Comparison of ENCODE assay signal across 25 cellular contexts in the genomic region with DNA sequence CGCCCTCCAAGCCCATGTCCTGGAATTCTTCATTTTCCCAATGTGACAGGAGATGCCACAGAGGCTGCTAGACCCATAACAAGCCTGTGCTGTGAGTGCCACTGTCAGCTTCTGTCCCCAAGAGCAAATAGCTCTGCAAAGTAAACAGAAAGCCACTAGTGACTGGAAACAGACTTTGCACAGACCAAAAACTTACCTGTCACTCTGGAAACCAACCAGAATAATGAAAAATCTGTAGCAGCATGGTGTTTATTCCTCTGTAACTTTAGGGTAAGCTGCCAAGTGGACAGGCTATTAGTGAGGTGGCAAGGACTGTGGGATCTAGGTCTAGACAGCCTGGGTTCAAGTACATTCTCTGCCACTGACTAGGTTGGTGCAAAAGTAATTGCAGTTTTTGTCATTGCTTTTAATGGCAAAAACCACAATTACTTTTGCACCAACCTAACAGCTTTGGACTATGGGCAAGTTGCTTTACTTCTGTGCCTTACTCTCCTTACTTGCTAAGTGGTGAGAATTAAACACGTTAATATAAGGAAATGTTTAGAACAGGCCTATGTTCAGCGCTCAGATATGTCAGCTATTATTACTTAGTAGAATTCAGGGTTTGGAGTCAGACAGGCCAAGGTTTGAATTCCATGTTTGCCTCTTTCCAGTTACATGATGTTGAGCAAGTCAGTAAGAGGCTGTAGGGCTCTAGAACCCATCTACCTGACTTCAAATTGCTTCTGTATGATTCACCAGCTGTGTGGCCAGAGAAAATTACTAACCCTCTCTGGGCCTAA. TPM values are rescaled to one million over a fixed set of nuclear protein-coding genes. Genes with fewer than 3 reads are reported as not detected.
"Had no signal": no experiment of that assay in that cellular context is flagged by ENCODE, and none has a peak within 500 bp of the region (broad histone marks: within the 10 kb centered on the region; RNA-seq: fewer than 3 reads in every experiment).

A gene (minus strand): TSS at position 100 of the 782 bp plus-strand sequence. CDS start 67 bp downstream, at position 33.

- H3K4me3 ChIP-seq: heart right ventricle, left ventricle myocardium inferior, sigmoid colon, upper lobe of right lung had no signal

- H3K4me1 ChIP-seq: heart right ventricle, left ventricle myocardium inferior, sigmoid colon, upper lobe of right lung had no signal

- H3K36me3 ChIP-seq: heart right ventricle, left ventricle myocardium inferior, sigmoid colon, upper lobe of right lung had no signal

- H3K27ac ChIP-seq: heart right ventricle, left ventricle myocardium inferior, sigmoid colon, upper lobe of right lung had no signal

- DNase-seq: activated CD4-positive, alpha-beta T cell treated with anti-CD3 and anti-CD28 coated beads for 36 hours; activated CD4-positive, alpha-beta T cell treated with anti-CD3 and anti-CD28 coated beads, Interleukin-2, amount 50 U/mL, for 48 hours; activated CD8-positive, alpha-beta memory T cell treated with anti-CD3 and anti-CD28 coated beads, Interleukin-2, amount 50 U/mL, for 48 hours; activated naive CD4-positive, alpha-beta T cell treated with anti-CD3 and anti-CD28 coated beads for 36 hours; activated naive CD8-positive, alpha-beta T cell treated with anti-CD3 and anti-CD28 coated beads, Interleukin-2, amount 10 ng/mL, durations not matched to agents 7 days and 5 days; activated T-cell treated with anti-CD3 and anti-CD28 coated beads, Interleukin-2, amount 50 U/mL, for 4 hours; amniotic stem cell; heart right ventricle; left ventricle myocardium inferior; midbrain; occipital lobe; sigmoid colon; stimulated activated CD4-positive, alpha-beta T cell treated with anti-CD3 and anti-CD28 coated beads, Interleukin-4, amount 100 ng/mL, for 1 hour; stimulated activated naive CD4-positive, alpha-beta T cell treated with Interleukin-2 at 50 U/mL for 16 hours; T1000; upper lobe of right lung had no signal

- H3K27me3 ChIP-seq: sigmoid colon, upper lobe of right lung had no signal

- ATAC-seq: activated CD4-positive, alpha-beta T cell treated with anti-CD3 and anti-CD28 coated beads for 36 hours; activated T-cell treated with anti-CD3 and anti-CD28 coated beads, Interleukin-2, amount 50 U/mL, for 4 hours; heart right ventricle; upper lobe of right lung; WTC11 had no signal

- H3K9me3 ChIP-seq: left ventricle myocardium inferior, sigmoid colon, upper lobe of right lung had no signal

RNA-seq across cellular contexts. Expression of the gene that starts here (rescaled TPM):
- total RNA-seq: activated CD4-positive, alpha-beta T cell treated with anti-CD3 and anti-CD28 coated beads for 36 hours; activated CD8-positive, alpha-beta memory T cell treated with anti-CD3 and anti-CD28 coated beads for 36 hours; activated naive CD4-positive, alpha-beta T cell treated with anti-CD3 and anti-CD28 coated beads for 36 hours; activated naive CD8-positive, alpha-beta T cell treated with anti-CD3 and anti-CD28 coated beads, Interleukin-2, amount 10 ng/mL, durations not matched to agents 7 days and 5 days; activated T-cell treated with anti-CD3 and anti-CD28 coated beads, Interleukin-2, amount 50 U/mL, for 4 hours; activated T-helper 2 cell treated with anti-CD3 and anti-CD28 coated beads, Interferon-gamma antibody, Interleukin-2, Interleukin-4, amounts not matched to agents 10 μg/mL and 5 μg/mL and 100 μg/mL, durations not matched to agents 14 hours and 24 hours and 36 hours; chondrocyte; epithelial cell of proximal tubule; fibroblast of villous mesenchyme; heart right ventricle; kidney epithelial cell; left ventricle myocardium inferior; occipital lobe; posterior vena cava; renal cortical epithelial cell; sigmoid colon; upper lobe of right lung had no signal
- polyA plus RNA-seq: heart right ventricle, sigmoid colon had no signal
